ENCODE assay signal across 19 cellular contexts in genomic region chr20:19348582-19348981, GRCh38.
"Had no signal": no experiment of that assay in that cellular context is flagged by ENCODE, and none has a peak within 500 bp of the region (broad histone marks: within the 10 kb centered on the region; RNA-seq: fewer than 3 reads in every experiment).

No MANE protein-coding gene starts in this region.

- FAIRE-seq: keratinocyte, pancreas had no signal

- H3K27ac Mint-ChIP-seq: activated B cell treated with CpG ODN at 0.5 μM for 24 hours; activated CD8-positive, alpha-beta T cell treated with anti-CD3 and anti-CD28 coated beads for 36 hours; activated naive CD8-positive, alpha-beta T cell; type B pancreatic cell had no signal

- ATAC-seq: activated CD8-positive, alpha-beta T cell treated with anti-CD3 and anti-CD28 coated beads for 36 hours; left lobe of liver; pancreas had no signal

- H3K27me3 ChIP-seq: colonic mucosa, esophagus muscularis mucosa, pancreas, suprapubic skin had no signal

- H3K9me3 Mint-ChIP-seq: activated B cell treated with CpG ODN at 0.5 μM for 24 hours; activated CD8-positive, alpha-beta T cell treated with anti-CD3 and anti-CD28 coated beads for 36 hours had no signal

- H3K9me3 ChIP-seq: colonic mucosa, esophagus muscularis mucosa, pancreas, suprapubic skin had no signal

- H3K4me3 ChIP-seq: colonic mucosa, esophagus muscularis mucosa, pancreas, suprapubic skin had no signal

- DNase-seq: activated B cell treated with CpG ODN at 0.5 μM for 24 hours; activated CD4-positive, alpha-beta T cell treated with anti-CD3 and anti-CD28 coated beads for 48 hours; activated CD8-positive, alpha-beta memory T cell treated with anti-CD3 and anti-CD28 coated beads, Interleukin-2, amount 50 U/mL, for 4 hours; activated CD8-positive, alpha-beta T cell treated with anti-CD3 and anti-CD28 coated beads for 36 hours; activated effector memory CD4-positive, alpha-beta T cell treated with anti-CD3 and anti-CD28 coated beads, Interleukin-2, amount 50 U/mL, for 16 hours; activated T-cell treated with anti-CD3 and anti-CD28 coated beads, Interleukin-2, amount 50 U/mL, for 48 hours; amniotic stem cell; colonic mucosa; hippocampal formation; midbrain; pancreas; stimulated activated CD4-positive, alpha-beta T cell treated with anti-CD3 and anti-CD28 coated beads, Interleukin-2, amount 100 ng/mL, for 48 hours; stimulated activated naive CD4-positive, alpha-beta T cell treated with Interleukin-2 at 50 U/mL for 16 hours had no signal

- H3K4me1 Mint-ChIP-seq: activated B cell treated with CpG ODN at 0.5 μM for 24 hours had no signal

- H3K4me3 Mint-ChIP-seq: activated CD8-positive, alpha-beta T cell treated with anti-CD3 and anti-CD28 coated beads for 36 hours; activated naive CD8-positive, alpha-beta T cell; type B pancreatic cell had no signal

- H3K27me3 Mint-ChIP-seq: type B pancreatic cell had no signal

- H3K27ac ChIP-seq: colonic mucosa, esophagus muscularis mucosa, pancreas, suprapubic skin had no signal

- H3K36me3 Mint-ChIP-seq: activated naive CD8-positive, alpha-beta T cell had no signal

- H3K4me1 ChIP-seq: colonic mucosa, esophagus muscularis mucosa, pancreas, suprapubic skin had no signal

- H3K36me3 ChIP-seq: colonic mucosa, esophagus muscularis mucosa, pancreas, suprapubic skin had no signal
